Comparison of ENCODE assay signal across 21 cellular contexts in the genomic region with DNA sequence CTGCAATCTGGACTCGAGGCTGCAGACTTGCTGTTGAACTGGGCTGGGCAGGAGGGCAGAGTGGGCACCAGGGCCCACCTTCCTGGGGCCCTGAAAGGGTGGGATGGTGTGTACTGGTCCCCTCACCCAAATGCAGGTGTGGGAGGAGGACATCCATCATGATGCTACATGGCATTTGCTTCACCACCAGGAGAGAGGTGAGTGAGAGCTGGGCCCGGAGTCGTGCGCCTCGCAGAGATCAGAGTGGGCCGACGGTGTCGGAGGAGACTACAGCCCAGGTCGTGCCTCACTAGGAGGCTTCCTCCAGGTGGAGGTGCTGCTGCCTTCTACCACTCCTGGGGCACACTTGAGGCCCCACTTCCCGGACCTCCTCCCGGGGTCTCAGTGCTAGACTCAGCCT.
"Had no signal": no experiment of that assay in that cellular context is flagged by ENCODE, and none has a peak within 500 bp of the region (broad histone marks: within the 10 kb centered on the region; RNA-seq: fewer than 3 reads in every experiment).

No MANE protein-coding gene starts in this region.

- H3K27ac ChIP-seq: cardiac muscle cell, epithelial cell of prostate, heart right ventricle, left lung, testis, upper lobe of left lung had no signal

- H3K9me3 ChIP-seq: heart right ventricle, left lung, testis, upper lobe of left lung had no signal

- H3K36me3 ChIP-seq: cardiac muscle cell, heart right ventricle, left lung, upper lobe of left lung had no signal

- H3K27me3 ChIP-seq: cardiac muscle cell, left lung, testis, upper lobe of left lung had no signal

- ATAC-seq: naive thymus-derived CD8-positive, alpha-beta T cell had no signal

- FAIRE-seq: kidney had no signal

- DNase-seq: activated B cell treated with CpG ODN at 0.5 μM for 24 hours; activated CD4-positive, alpha-beta T cell treated with anti-CD3 and anti-CD28 coated beads for 4 hours; activated CD4-positive, alpha-beta T cell treated with anti-CD3 and anti-CD28 coated beads, Interleukin-2, amount 50 U/mL, for 48 hours; activated naive CD4-positive, alpha-beta T cell treated with Interleukin-2 at 50 U/mL for 16 hours; activated naive CD8-positive, alpha-beta T cell treated with anti-CD3 and anti-CD28 coated beads, Interleukin-2, amount 10 ng/mL, durations not matched to agents 7 days and 5 days; activated T-cell treated with anti-CD3 and anti-CD28 coated beads, Interleukin-2, amount 50 U/mL, for 48 hours; amniotic stem cell; cortex of kidney; heart right ventricle; kidney; left lung; naive thymus-derived CD8-positive, alpha-beta T cell; retina; stimulated activated CD4-positive, alpha-beta T cell treated with anti-CD3 and anti-CD28 coated beads, Interleukin-4, amount 100 ng/mL, for 1 hour; stimulated activated naive CD4-positive, alpha-beta T cell; T-helper 9 cell; testis had no signal

- H3K4me1 ChIP-seq: left lung, testis had no signal

- H3K4me3 ChIP-seq: cardiac muscle cell, left lung, lung, testis had no signal
